1 cellular context compared by ENCODE assay signal in genomic region chr10:43227911-43228782, GRCh38.
TF ChIP-seq lines count a peak whose summit lies in the region.

No MANE protein-coding gene starts in this region.

TF ChIP-seq in GM23338, 12 proteins besides CTCF, POLR2A, EP300 and RAD21 (continued from another document):
- TF ChIP-seq ZNF462 (CRISPR knock-in tag; IDR thresholded peaks at IDR 0.05), result no peak
